Comparison of ENCODE assay signal across 19 cellular contexts in genomic region chr12:93279849-93280412, GRCh38.
DNase-seq lines count a peak whose midpoint lies in the region; ATAC-seq and TF ChIP-seq lines count a peak whose summit lies in the region.
"Had no signal": no experiment of that assay in that cellular context is flagged by ENCODE, and none has a peak within 500 bp of the region (broad histone marks: within the 10 kb centered on the region; RNA-seq: fewer than 3 reads in every experiment).

No MANE protein-coding gene starts in this region.

- peaks cover 7% of the 10 kb centered on the region for H3K9me3 Mint-ChIP-seq in endodermal cell
- H3K9me3 Mint-ChIP-seq in type B pancreatic cell = no peaks in the 10 kb centered on the region
- H3K9me3 Mint-ChIP-seq: activated T-cell treated with anti-CD3 and anti-CD28 coated beads, Interleukin-2, amount 50 U/mL, for 4 hours; CD4-positive, alpha-beta T cell had no signal

- H3K4me3 Mint-ChIP-seq in endodermal cell (no peak overlapping the region), type B pancreatic cell (no peak overlapping the region)
- H3K4me3 Mint-ChIP-seq: activated CD8-positive, alpha-beta T cell treated with anti-CD3 and anti-CD28 coated beads, Interleukin-2, amount 10 ng/mL, durations not matched to agents 7 days and 5 days; activated T-cell treated with anti-CD3 and anti-CD28 coated beads, Interleukin-2, amount 50 U/mL, for 4 hours; CD4-positive, alpha-beta T cell had no signal

- H3K4me1 ChIP-seq in cardiac muscle cell (ENCODE audit: low read depth) (peaks cover 13% of the 10 kb centered on the region), endodermal cell (ENCODE audit: control insufficient read depth, insufficient read depth, low read length) (peaks cover 5% of the 10 kb centered on the region)
- H3K4me1 ChIP-seq: right atrium auricular region had no signal

- H3K4me3 ChIP-seq in cardiac muscle cell (no peak overlapping the region), endodermal cell (ENCODE audit: low read length) (peak overlapping the region; percentile 3)
- H3K4me3 ChIP-seq: right atrium auricular region had no signal

- DNase-seq in cardiac muscle cell (ENCODE audit: low read depth in 1 of 2, low spot score in 1 of 2) (peak in 1 of 2 donors; percentile 59), Right ventricle myocardium inferior (ENCODE audit: missing footprints) (no peak), NCI-H2171 treated with DMSO at 0.1 percent for 48 hours (lab: John Stamatoyannopoulos, UW) (peak; percentile 92), endodermal cell (peak; percentile 32), type B pancreatic cell (ENCODE audit: extremely low spot score, unreplicated experiment) (no peak), AML-193 (lab: John Stamatoyannopoulos, UW) (no peak)
- DNase-seq: activated CD8-positive, alpha-beta T cell treated with anti-CD3 and anti-CD28 coated beads, Interleukin-2, amount 10 ng/mL, durations not matched to agents 7 days and 5 days; activated naive CD4-positive, alpha-beta T cell treated with anti-CD3 and anti-CD28 coated beads, Interleukin-2, amount 50 U/mL, for 16 hours; activated T-cell treated with anti-CD3 and anti-CD28 coated beads, Interleukin-2, amount 50 U/mL, for 4 hours; CD4-positive, alpha-beta T cell; cortex of kidney; GOT3; midbrain; NCI-H1048; SHP77 treated with DMSO at 0.1 percent for 48 hours; stimulated activated naive CD8-positive, alpha-beta T cell treated with anti-CD3 and anti-CD28 coated beads, Interleukin-15, Interleukin-2, amounts not matched to agents 100 U/mL and 50 U/mL, for 24 hours had no signal

- H3K27me3 ChIP-seq in cardiac muscle cell (no peaks in the 10 kb centered on the region), endodermal cell (ENCODE audit: control insufficient read depth, insufficient read depth, low read length, poor library complexity, severe bottlenecking) (no peaks in the 10 kb centered on the region)
- H3K27me3 ChIP-seq: right atrium auricular region had no signal

- H3K36me3 ChIP-seq in cardiac muscle cell (no peaks in the 10 kb centered on the region), endodermal cell (ENCODE audit: control insufficient read depth, insufficient read depth, low read length) (no peaks in the 10 kb centered on the region)
- H3K36me3 ChIP-seq: right atrium auricular region had no signal

- H3K36me3 Mint-ChIP-seq in endodermal cell (ENCODE audit: low read depth) (no peaks in the 10 kb centered on the region), type B pancreatic cell (peaks cover 3% of the 10 kb centered on the region)

- H3K9ac ChIP-seq in endodermal cell (ENCODE audit: extremely low read depth, low read length, poor library complexity, severe bottlenecking) = no peak overlapping the region

- peak overlapping the region; percentile 70 for H3K27ac ChIP-seq in cardiac muscle cell
- no peak overlapping the region for H3K27ac ChIP-seq in endodermal cell (ENCODE audit: low read depth, low read length)
- H3K27ac ChIP-seq: right atrium auricular region had no signal

- H3K9me3 ChIP-seq in cardiac muscle cell (ENCODE audit: low read depth) (no peaks in the 10 kb centered on the region), endodermal cell (ENCODE audit: control insufficient read depth, low read length) (peaks cover 6% of the 10 kb centered on the region)
- H3K9me3 ChIP-seq: right atrium auricular region had no signal

- H3K4me1 Mint-ChIP-seq in endodermal cell (peaks cover 28% of the 10 kb centered on the region), type B pancreatic cell (ENCODE audit: unreplicated experiment) (peaks cover 11% of the 10 kb centered on the region)

- 70 to 100% methylated on average over 1 to 2 of the region's 2 CpGs for whole genome bisulfite sequencing in endodermal cell (ENCODE audit: insufficient coverage in 1 of 2, insufficient read length in 1 of 2), 2 experiments

- H3K27me3 Mint-ChIP-seq in endodermal cell (ENCODE audit: insufficient read depth) = peaks cover 3% of the 10 kb centered on the region
- no peaks in the 10 kb centered on the region for H3K27me3 Mint-ChIP-seq in type B pancreatic cell
- H3K27me3 Mint-ChIP-seq: CD4-positive, alpha-beta T cell had no signal

- TF ChIP-seq CTCF in cardiac muscle cell (IDR thresholded peaks at IDR 0.05; ENCODE audit: low read depth, low read length) = no peak
- no peak for TF ChIP-seq CTCF in endodermal cell (conservative IDR thresholded peaks at IDR 0.05)
- TF ChIP-seq CTCF in type B pancreatic cell (conservative IDR thresholded peaks at IDR 0.05) = no peak

- intact Hi-C loops in Right ventricle myocardium inferior (cut with DNase I) = no loop called here

- no peak for ATAC-seq in Right ventricle myocardium inferior
- ATAC-seq in GM21576 (IDR thresholded peaks at IDR 0.05; ENCODE audit: unreplicated experiment) = no peak
- no peak for ATAC-seq in HG03196 (IDR thresholded peaks at IDR 0.05; ENCODE audit: unreplicated experiment)
- ATAC-seq: activated CD8-positive, alpha-beta T cell treated with anti-CD3 and anti-CD28 coated beads, Interleukin-2, amount 10 ng/mL, durations not matched to agents 7 days and 5 days; activated T-cell treated with anti-CD3 and anti-CD28 coated beads, Interleukin-2, amount 50 U/mL, for 4 hours; stimulated activated naive CD8-positive, alpha-beta T cell treated with anti-CD3 and anti-CD28 coated beads, Interleukin-15, Interleukin-2, amounts not matched to agents 100 U/mL and 50 U/mL, for 24 hours had no signal

- H3K27ac Mint-ChIP-seq in endodermal cell = peak overlapping the region; percentile 40
- peak overlapping the region; percentile 6 for H3K27ac Mint-ChIP-seq in type B pancreatic cell
- H3K27ac Mint-ChIP-seq: activated CD8-positive, alpha-beta T cell treated with anti-CD3 and anti-CD28 coated beads, Interleukin-2, amount 10 ng/mL, durations not matched to agents 7 days and 5 days; CD4-positive, alpha-beta T cell had no signal

Comparison
In these comparisons a context has a peak if more than half of its experiments do, and no peak if none do; other contexts are left out.
1. DNase-seq: peak in NCI-H2171 treated with DMSO at 0.1 percent for 48 hours (single experiment) and endodermal cell (single experiment); none in Right ventricle myocardium inferior (single experiment), type B pancreatic cell (single experiment) and AML-193 (0 of 2).